ENCODE assay signal across 8 cellular contexts in genomic region chr17:38799501-38800236, GRCh38. TPM values are rescaled to one million over a fixed set of nuclear protein-coding genes. Genes with fewer than 3 reads are reported as not detected.
A peak's percentile ranks its signal among the peaks of the same experiment; 100 is the strongest.
DNase-seq lines count a peak whose midpoint lies in the region; ATAC-seq and TF ChIP-seq lines count a peak whose summit lies in the region.

Gene PIP4K2B, minus strand, starts transcription at chr17:38799556. Its CDS starts 132 bp downstream, at chr17:38799424.

- TF ChIP-seq CTCF in LNCaP clone FGC (IDR thresholded peaks at IDR 0.05; ENCODE audit: control insufficient read depth, extremely low read depth, insufficient read depth), result no peak

- H3K27me3 Mint-ChIP-seq in naive B cell, result no peaks in the 10 kb centered on the region

- peaks cover 32 to 39% (median 34%) of the 10 kb centered on the region in 3 donors for H3K4me1 Mint-ChIP-seq in naive B cell
- H3K4me1 Mint-ChIP-seq in stimulated activated effector memory CD8-positive, alpha-beta T cell treated with anti-CD3 and anti-CD28 coated beads, Interleukin-12 subunit alpha, Interleukin-12 subunit beta, amount 100 ng/mL, for 72 hours, result peaks cover 35% of the 10 kb centered on the region

- peak; percentile 96 for DNase-seq in Daoy (ENCODE audit: low read depth)
- DNase-seq in GOT3 (lab: John Stamatoyannopoulos, UW), result peak; percentile 90
- peak; percentile 97 for DNase-seq in LNCaP clone FGC (ENCODE audit: low read depth)
- DNase-seq in RPMI8226, result peak; percentile 96
- DNase-seq in activated T-helper 1 cell treated with anti-CD3 and anti-CD28 coated beads, Interleukin-2, amount 50 U/mL, for 16 hours (ENCODE audit: low read depth in 1 of 2, low spot score in 1 of 2), result peak; percentile 67 to 78
- peak; percentile 99 for DNase-seq in fibroblast of gingiva (ENCODE audit: low read depth)
- DNase-seq in naive B cell, result peak; percentile 89
- DNase-seq in stimulated activated effector memory CD8-positive, alpha-beta T cell treated with anti-CD3 and anti-CD28 coated beads, Interleukin-12 subunit alpha, Interleukin-12 subunit beta, amount 100 ng/mL, for 72 hours (ENCODE audit: low spot score in 2 of 2), result peak; percentile 76 to 96

- peak within 1 kb of the TSS; percentile 84 for H3K4me3 ChIP-seq in LNCaP clone FGC (ENCODE audit: low read depth, low read length)

- ATAC-seq in naive B cell (ENCODE audit: low read depth in 2 of 2), result peak; percentile 79
- ATAC-seq in stimulated activated effector memory CD8-positive, alpha-beta T cell treated with anti-CD3 and anti-CD28 coated beads, Interleukin-12 subunit alpha, Interleukin-12 subunit beta, amount 100 ng/mL, for 72 hours, result peak; percentile 89

- peak within 1 kb of the TSS; percentile 75 to 96 (median 91) for H3K27ac Mint-ChIP-seq in naive B cell
- H3K27ac Mint-ChIP-seq in stimulated activated effector memory CD8-positive, alpha-beta T cell treated with anti-CD3 and anti-CD28 coated beads, Interleukin-12 subunit alpha, Interleukin-12 subunit beta, amount 100 ng/mL, for 72 hours, result peak within 1 kb of the TSS; percentile 96

- peaks cover 6 to 17% of the 10 kb centered on the region in 2 donors for H3K36me3 Mint-ChIP-seq in naive B cell
- peaks cover 79% of the 10 kb centered on the region for H3K36me3 Mint-ChIP-seq in stimulated activated effector memory CD8-positive, alpha-beta T cell treated with anti-CD3 and anti-CD28 coated beads, Interleukin-12 subunit alpha, Interleukin-12 subunit beta, amount 100 ng/mL, for 72 hours

- peak within 1 kb of the TSS; percentile 87 to 98 (median 96) for H3K4me3 Mint-ChIP-seq in naive B cell
- peak within 1 kb of the TSS; percentile 95 for H3K4me3 Mint-ChIP-seq in stimulated activated effector memory CD8-positive, alpha-beta T cell treated with anti-CD3 and anti-CD28 coated beads, Interleukin-12 subunit alpha, Interleukin-12 subunit beta, amount 100 ng/mL, for 72 hours

- H3K9me3 Mint-ChIP-seq in naive B cell, result no peaks in the 10 kb centered on the region
- no peaks in the 10 kb centered on the region for H3K9me3 Mint-ChIP-seq in stimulated activated effector memory CD8-positive, alpha-beta T cell treated with anti-CD3 and anti-CD28 coated beads, Interleukin-12 subunit alpha, Interleukin-12 subunit beta, amount 100 ng/mL, for 72 hours

RNA-seq across cellular contexts. Expression of gene PIP4K2B, which starts in this region (rescaled TPM):
- total RNA-seq in Daoy (2014; rRNA removed; shearing (Covaris generic)), result 16.6 and 22.4 TPM in 2 replicates
- 10 to 100 TPM; 10.1 to 14.5 (median 11.8) TPM for polyA plus RNA-seq in naive B cell (ENCODE audit: low read depth in 6 of 6)

Comparison
In these comparisons a context has a peak if more than half of its experiments do, and no peak if none do; other contexts are left out.
1. Peak in every context shown above with its lines: DNase-seq, ATAC-seq and H3K4me3 ChIP-seq.